Comparison of ENCODE assay signal across 8 cellular contexts in the genomic region with DNA sequence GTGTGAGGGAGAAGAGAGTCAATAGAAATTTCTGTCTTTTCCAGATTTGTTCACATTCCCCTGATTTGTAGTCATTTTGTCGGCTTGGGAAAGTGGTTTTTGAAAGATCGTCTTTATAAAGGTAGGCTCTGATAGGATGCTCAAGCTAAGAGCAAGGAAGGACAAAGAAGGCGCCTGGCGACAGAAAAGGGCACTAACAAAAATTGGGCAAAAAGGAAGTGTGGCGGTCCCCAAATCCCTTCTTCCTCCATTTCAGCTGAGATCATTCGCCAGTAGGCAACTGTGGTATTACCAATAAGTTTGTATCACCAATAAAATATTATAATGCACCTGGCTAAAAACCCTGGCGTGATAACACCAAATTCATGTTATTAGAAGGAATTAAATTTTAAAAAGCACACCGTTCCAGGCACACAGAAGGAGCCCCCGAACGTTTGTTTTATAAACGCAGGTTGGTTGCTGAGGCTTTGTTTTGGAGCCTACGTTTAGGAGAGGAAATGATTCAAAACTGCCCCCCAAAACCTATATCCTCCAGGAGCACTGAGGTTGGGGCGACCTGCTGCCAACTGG. TPM values are rescaled to one million over a fixed set of nuclear protein-coding genes. Genes with fewer than 3 reads are reported as not detected.
A peak's percentile ranks its signal among the peaks of the same experiment; 100 is the strongest.
DNase-seq lines count a peak whose midpoint lies in the region; ATAC-seq and TF ChIP-seq lines count a peak whose summit lies in the region.

No MANE protein-coding gene starts in this region.

- peak overlapping the region; percentile 82 for H3K4me2 ChIP-seq in mesendoderm (ENCODE audit: low read length)

- peaks cover 16% of the 10 kb centered on the region for H3K4me1 ChIP-seq in cardiac muscle cell (ENCODE audit: low read depth)
- H3K4me1 ChIP-seq in mesendoderm (ENCODE audit: control insufficient read depth, low read depth, low read length): no peaks in the 10 kb centered on the region
- H3K4me1 ChIP-seq in upper lobe of right lung: peaks cover 16% of the 10 kb centered on the region

- no peak overlapping the region for H2BK5ac ChIP-seq in mesendoderm (ENCODE audit: low read length)

- no peak for ATAC-seq in left cardiac atrium
- ATAC-seq in upper lobe of right lung: no peak

- DNase-seq in cardiac muscle cell (ENCODE audit: low read depth in 1 of 2, low spot score in 1 of 2) (no peak), left cardiac atrium (no peak), brain microvascular endothelial cell (no peak), mesendoderm (no peak), upper lobe of right lung (no peak), SHP77 (lab: John Stamatoyannopoulos, UW) (no peak), H4 (ENCODE audit: low spot score) (no peak)
- DNase-seq in stimulated activated CD4-positive, alpha-beta T cell treated with anti-CD3 and anti-CD28 coated beads, Interleukin-2, amount 100 ng/mL, for 48 hours: no peak

- intact Hi-C loops in left cardiac atrium (cut with DNase I): loop anchor here in 1 of 2 donors (5.0 kb wide), 1 partner anchor 63 kb away; no protein-coding TSS in a partner anchor
- intact Hi-C loops in upper lobe of right lung (cut with DNase I): loop anchor here (10.0 kb wide), 1 partner anchor 66 kb away; no protein-coding TSS in a partner anchor

- no peak overlapping the region for H3K4ac ChIP-seq in mesendoderm (ENCODE audit: low read depth, low read length)

- no peak overlapping the region for H2BK15ac ChIP-seq in mesendoderm (replicated peaks; ENCODE audit: low read depth)

- H3K79me2 ChIP-seq in mesendoderm (ENCODE audit: control insufficient read depth, insufficient read depth, low read length): peaks cover 22% of the 10 kb centered on the region

- WGBS in mesendoderm (ENCODE audit: extremely low coverage, insufficient coverage, low lambda C conversion rate): no CpG with 5 or more reads among the region's 13 CpGs

- H3K56ac ChIP-seq in mesendoderm (ENCODE audit: low read length): peak overlapping the region; percentile 87

- no peak overlapping the region for H4K5ac ChIP-seq in mesendoderm (ENCODE audit: low read length)

- no peaks in the 10 kb centered on the region for H3K36me3 ChIP-seq in cardiac muscle cell
- H3K36me3 ChIP-seq in brain microvascular endothelial cell (replicated peaks): no peaks in the 10 kb centered on the region
- no peaks in the 10 kb centered on the region for H3K36me3 ChIP-seq in mesendoderm (ENCODE audit: control insufficient read depth, insufficient read depth, low read length)
- no peaks in the 10 kb centered on the region for H3K36me3 ChIP-seq in upper lobe of right lung

- H4K8ac ChIP-seq in mesendoderm (ENCODE audit: low read depth, low read length): no peak overlapping the region

- H3K23ac ChIP-seq in mesendoderm (ENCODE audit: low read length): no peak overlapping the region

- H3K79me1 ChIP-seq in mesendoderm (ENCODE audit: low read length): no peaks in the 10 kb centered on the region

- H3K4me3 ChIP-seq in cardiac muscle cell (peak overlapping the region; percentile 33), brain microvascular endothelial cell (ENCODE audit: low read depth, low read length) (peak overlapping the region; percentile 87), mesendoderm (ENCODE audit: low read length) (peak overlapping the region; percentile 61), upper lobe of right lung (peak overlapping the region; percentile 82)

- in situ Hi-C loops in brain microvascular endothelial cell (cut with HindIII; ENCODE audit: low pct_ligation_motif_present, low sequenced_read_pairs): no loop called here

- TF ChIP-seq CTCF in cardiac muscle cell (IDR thresholded peaks at IDR 0.05; ENCODE audit: low read depth, low read length) (no peak), brain microvascular endothelial cell (IDR thresholded peaks at IDR 0.05; ENCODE audit: low read depth, low read length, missing control alignments) (no peak), upper lobe of right lung (IDR thresholded peaks at IDR 0.05) (no peak)

- H3K9me3 ChIP-seq in cardiac muscle cell (ENCODE audit: low read depth) (no peaks in the 10 kb centered on the region), upper lobe of right lung (no peaks in the 10 kb centered on the region)

- no peak overlapping the region for H3K18ac ChIP-seq in mesendoderm (ENCODE audit: low read length)

- H2AK5ac ChIP-seq in mesendoderm (ENCODE audit: low read length): no peak overlapping the region

- H3K27ac ChIP-seq in cardiac muscle cell (peak overlapping the region; percentile 62), brain microvascular endothelial cell (no peak overlapping the region), mesendoderm (ENCODE audit: low read depth, low read length) (peak overlapping the region; percentile 48), upper lobe of right lung (peak overlapping the region; percentile 89)

- no peaks in the 10 kb centered on the region for H3K27me3 ChIP-seq in cardiac muscle cell
- H3K27me3 ChIP-seq in brain microvascular endothelial cell (replicated peaks): no peaks in the 10 kb centered on the region
- no peaks in the 10 kb centered on the region for H3K27me3 ChIP-seq in mesendoderm (ENCODE audit: insufficient read depth, low read length, poor library complexity)
- no peaks in the 10 kb centered on the region for H3K27me3 ChIP-seq in upper lobe of right lung

- H2BK120ac ChIP-seq in mesendoderm (ENCODE audit: low read depth, low read length): no peak overlapping the region

- peak overlapping the region; percentile 81 for H3K9ac ChIP-seq in mesendoderm (ENCODE audit: low read length)

RNA-seq across cellular contexts. Expression of a gene that starts 0.8 kb away (rescaled TPM):
- total RNA-seq in cardiac muscle cell: 61.8 and 70.3 TPM in 2 replicates
- 26.3 and 48.1 TPM in 2 replicates for polyA plus RNA-seq in cardiac muscle cell
- 10 to 100 TPM; 33.0 TPM for total RNA-seq in left cardiac atrium
- polyA plus RNA-seq in mesendoderm (2013, experiment 1 of 2): 11.0 TPM
- 11.4 TPM for polyA plus RNA-seq in mesendoderm (2013, experiment 2 of 2)
- total RNA-seq in upper lobe of right lung: 45.4 TPM
- total RNA-seq in H4 (2014; rRNA removed; shearing (Covaris generic)): 11.9 and 15.1 TPM in 2 replicates

Comparison
In these comparisons a context has a peak if more than half of its experiments do, and no peak if none do; other contexts are left out.
1. H3K4me3 ChIP-seq: peak in every context shown above with its lines; median percentile 87 in brain microvascular endothelial cell; 82 in upper lobe of right lung; 61 in mesendoderm; 33 in cardiac muscle cell.